ENCODE assay signal across 2 cellular contexts in the genomic region with DNA sequence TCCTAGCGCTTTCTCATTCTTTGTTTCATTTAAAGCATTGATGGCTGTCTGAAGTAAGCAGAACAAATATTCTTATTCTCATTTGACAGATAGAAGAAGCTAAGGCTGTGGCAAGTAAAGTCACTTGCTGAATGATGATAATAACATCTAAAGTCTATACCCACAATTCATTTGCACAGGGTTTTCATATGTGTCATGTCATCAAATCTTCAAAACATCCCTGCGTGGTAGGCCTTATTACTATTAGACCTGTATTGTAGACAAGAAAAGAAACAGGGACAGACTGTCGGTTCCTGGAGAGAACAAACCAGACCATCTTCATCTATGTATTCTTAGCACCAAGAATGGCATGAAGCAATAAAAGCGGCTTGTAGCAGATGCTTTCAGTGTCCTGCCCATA.
TF ChIP-seq lines count a peak whose summit lies in the region.

No MANE protein-coding gene starts in this region.

TF ChIP-seq in A549, 52 proteins besides CTCF, POLR2A, EP300 and RAD21:
- TF ChIP-seq RCOR1 (IDR thresholded peaks at IDR 0.05; ENCODE audit: low read depth, low read length) = no peak
- TF ChIP-seq PHF8 (IDR thresholded peaks at IDR 0.05; ENCODE audit: borderline replicate concordance, low read depth) = no peak
- TF ChIP-seq MAFK (IDR thresholded peaks at IDR 0.05; ENCODE audit: partially characterized antibody) = peak; percentile 81
- no peak for TF ChIP-seq KDM1A (IDR thresholded peaks at IDR 0.05; ENCODE audit: low read depth)
- no peak for TF ChIP-seq CHD2 (IDR thresholded peaks at IDR 0.05; ENCODE audit: low read length, partially characterized antibody)

TF ChIP-seq in K562, 482 proteins besides CTCF, POLR2A, EP300 and RAD21:
- TF ChIP-seq MAFG (tag; conservative IDR thresholded peaks at IDR 0.05) (0 out of 2 replicates have a peak, but pooled peaks have one; percentile 17), ZNF780A (CRISPR knock-in tag; IDR thresholded peaks at IDR 0.05) (no peak), C11orf30 (IDR thresholded peaks at IDR 0.05; ENCODE audit: low read depth) (peak; percentile 15; the same call in 1 of the 2 replicates), ZNF316 (IDR thresholded peaks at IDR 0.05) (peak; percentile 59)
- TF ChIP-seq, protein P1, sequence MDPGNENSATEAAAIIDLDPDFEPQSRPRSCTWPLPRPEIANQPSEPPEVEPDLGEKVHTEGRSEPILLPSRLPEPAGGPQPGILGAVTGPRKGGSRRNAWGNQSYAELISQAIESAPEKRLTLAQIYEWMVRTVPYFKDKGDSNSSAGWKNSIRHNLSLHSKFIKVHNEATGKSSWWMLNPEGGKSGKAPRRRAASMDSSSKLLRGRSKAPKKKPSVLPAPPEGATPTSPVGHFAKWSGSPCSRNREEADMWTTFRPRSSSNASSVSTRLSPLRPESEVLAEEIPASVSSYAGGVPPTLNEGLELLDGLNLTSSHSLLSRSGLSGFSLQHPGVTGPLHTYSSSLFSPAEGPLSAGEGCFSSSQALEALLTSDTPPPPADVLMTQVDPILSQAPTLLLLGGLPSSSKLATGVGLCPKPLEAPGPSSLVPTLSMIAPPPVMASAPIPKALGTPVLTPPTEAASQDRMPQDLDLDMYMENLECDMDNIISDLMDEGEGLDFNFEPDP (CRISPR knock-in tag; IDR thresholded peaks at IDR 0.05) = no peak
TF ChIP-seq in K562: peak in this region for 3.
